Comparison of ENCODE assay signal across 21 cellular contexts in the genomic region with DNA sequence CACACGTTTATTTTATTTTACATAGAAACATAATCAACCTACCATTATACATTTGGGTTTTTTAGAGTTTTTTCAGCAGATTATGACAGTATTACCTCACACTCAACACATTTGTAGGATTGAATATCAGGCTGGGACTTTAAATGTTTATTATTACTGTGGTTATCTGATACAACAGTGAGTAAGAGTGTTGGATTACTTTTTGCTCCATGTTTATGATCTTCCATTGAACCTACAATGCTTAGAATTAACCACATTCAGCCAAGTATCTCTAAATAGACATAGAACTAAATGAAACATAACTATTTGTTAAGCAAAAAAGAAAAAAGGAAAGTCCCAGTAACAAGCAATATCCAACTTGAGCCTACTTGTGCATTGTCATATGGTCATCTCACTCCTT.
"Had no signal": no experiment of that assay in that cellular context is flagged by ENCODE, and none has a peak within 500 bp of the region (broad histone marks: within the 10 kb centered on the region; RNA-seq: fewer than 3 reads in every experiment).

No MANE protein-coding gene starts in this region.

- H3K27me3 Mint-ChIP-seq: activated CD4-positive, alpha-beta memory T cell treated with anti-CD3 and anti-CD28 coated beads, Interleukin-2, amount 10 ng/mL, durations not matched to agents 7 days and 5 days; activated CD4-positive, alpha-beta T cell treated with anti-CD3 and anti-CD28 coated beads for 36 hours; activated naive CD4-positive, alpha-beta T cell treated with anti-CD3 and anti-CD28 coated beads, Interleukin-2, amount 50 U/mL, for 24 hours; activated T-cell treated with anti-CD3 and anti-CD28 coated beads, Interleukin-2, amount 50 U/mL, for 24 hours had no signal

- H3K4me3 ChIP-seq: esophagus muscularis mucosa, lower lobe of right lung, sigmoid colon, thoracic aorta, upper lobe of right lung had no signal

- DNase-seq: activated CD4-positive, alpha-beta memory T cell treated with anti-CD3 and anti-CD28 coated beads, Interleukin-2, amount 10 ng/mL, durations not matched to agents 7 days and 5 days; activated CD4-positive, alpha-beta T cell treated with anti-CD3 and anti-CD28 coated beads for 36 hours; activated effector memory CD4-positive, alpha-beta T cell treated with Interleukin-2 at 50 U/mL for 16 hours; activated T-cell treated with anti-CD3 and anti-CD28 coated beads, Interleukin-2, amount 50 U/mL, for 24 hours; amniotic stem cell; brain microvascular endothelial cell; cortex of kidney; effector CD4-positive, alpha-beta T cell; head of caudate nucleus; left colon; lower lobe of right lung; midbrain; sigmoid colon; stimulated activated CD4-positive, alpha-beta T cell treated with anti-CD3 and anti-CD28 coated beads, Interleukin-12 subunit alpha, Interleukin-12 subunit beta, amount 100 ng/mL, for 4 hours; stimulated activated CD4-positive, alpha-beta T cell treated with anti-CD3 and anti-CD28 coated beads, Interleukin-2, amount 100 ng/mL, for 24 hours; upper lobe of right lung; WERI-Rb-1 had no signal

- H3K4me3 Mint-ChIP-seq: activated CD4-positive, alpha-beta memory T cell treated with anti-CD3 and anti-CD28 coated beads, Interleukin-2, amount 10 ng/mL, durations not matched to agents 7 days and 5 days; activated CD4-positive, alpha-beta T cell treated with anti-CD3 and anti-CD28 coated beads for 36 hours; activated naive CD4-positive, alpha-beta T cell treated with anti-CD3 and anti-CD28 coated beads, Interleukin-2, amount 50 U/mL, for 24 hours; activated T-cell treated with anti-CD3 and anti-CD28 coated beads, Interleukin-2, amount 50 U/mL, for 24 hours; neural crest cell had no signal

- H3K36me3 Mint-ChIP-seq: activated naive CD4-positive, alpha-beta T cell treated with anti-CD3 and anti-CD28 coated beads, Interleukin-2, amount 50 U/mL, for 24 hours had no signal

- H3K27me3 ChIP-seq: brain microvascular endothelial cell, esophagus muscularis mucosa, sigmoid colon, upper lobe of right lung had no signal

- H3K36me3 ChIP-seq: brain microvascular endothelial cell, esophagus muscularis mucosa, lower lobe of right lung, sigmoid colon, thoracic aorta, upper lobe of right lung, WERI-Rb-1 had no signal

- H3K9me3 ChIP-seq: esophagus muscularis mucosa, lower lobe of right lung, sigmoid colon, thoracic aorta, upper lobe of right lung had no signal

- ATAC-seq: activated CD4-positive, alpha-beta T cell treated with anti-CD3 and anti-CD28 coated beads for 36 hours; left colon; lower lobe of right lung; upper lobe of right lung had no signal

- H3K9me3 Mint-ChIP-seq: neural crest cell had no signal

- H3K4me1 ChIP-seq: esophagus muscularis mucosa, lower lobe of right lung, sigmoid colon, upper lobe of right lung had no signal

- H3K27ac ChIP-seq: brain microvascular endothelial cell, esophagus muscularis mucosa, lower lobe of right lung, sigmoid colon, thoracic aorta, upper lobe of right lung, WERI-Rb-1 had no signal

- H3K4me1 Mint-ChIP-seq: activated CD4-positive, alpha-beta memory T cell treated with anti-CD3 and anti-CD28 coated beads, Interleukin-2, amount 10 ng/mL, durations not matched to agents 7 days and 5 days; activated CD4-positive, alpha-beta T cell treated with anti-CD3 and anti-CD28 coated beads for 36 hours; activated naive CD4-positive, alpha-beta T cell treated with anti-CD3 and anti-CD28 coated beads, Interleukin-2, amount 50 U/mL, for 24 hours; neural crest cell had no signal

- H3K27ac Mint-ChIP-seq: activated CD4-positive, alpha-beta memory T cell treated with anti-CD3 and anti-CD28 coated beads, Interleukin-2, amount 10 ng/mL, durations not matched to agents 7 days and 5 days; activated CD4-positive, alpha-beta T cell treated with anti-CD3 and anti-CD28 coated beads for 36 hours; activated naive CD4-positive, alpha-beta T cell treated with anti-CD3 and anti-CD28 coated beads, Interleukin-2, amount 50 U/mL, for 24 hours; activated T-cell treated with anti-CD3 and anti-CD28 coated beads, Interleukin-2, amount 50 U/mL, for 24 hours had no signal
